Comparison of ENCODE assay signal across 8 cellular contexts in genomic region chr20:63230800-63231268, GRCh38. TPM values are rescaled to one million over a fixed set of nuclear protein-coding genes. Genes with fewer than 3 reads are reported as not detected.
DNase-seq lines count a peak whose midpoint lies in the region; ATAC-seq and TF ChIP-seq lines count a peak whose summit lies in the region.

No MANE protein-coding gene starts in this region.

- H3K27me3 ChIP-seq in mammary epithelial cell (ENCODE audit: insufficient read depth, low read length): peaks cover 7% of the 10 kb centered on the region

- CTCF ChIA-PET in mammary epithelial cell (lab: Charles Lee; ENCODE audit: low non-redundant PET): no interaction called here

- no peak overlapping the region for H3K27ac ChIP-seq in mammary epithelial cell (ENCODE audit: insufficient read depth, low read depth, low read length)

- peak; percentile 57 for TF ChIP-seq CTCF in AG09309 (IDR thresholded peaks at IDR 0.05; ENCODE audit: control insufficient read depth, insufficient read depth, low read depth, low read length, missing control alignments)
- TF ChIP-seq CTCF in mammary epithelial cell (conservative IDR thresholded peaks at IDR 0.05 in 1 of 2, IDR thresholded peaks at IDR 0.05 in 1 of 2; ENCODE audit: extremely low read depth in 1 of 2, insufficient read depth in 1 of 2, low read depth in 1 of 2, low read length in 2 of 2): peak in 1 of 2 donors; percentile 54
- TF ChIP-seq CTCF in type B pancreatic cell (conservative IDR thresholded peaks at IDR 0.05): peak; percentile 73

- BruUV-seq in mammary epithelial cell (replicated peaks; lab: Mats Ljungman, UMichigan): no TSS peak

- H3K4me1 ChIP-seq in mammary epithelial cell (ENCODE audit: insufficient read depth, low read length): no peaks in the 10 kb centered on the region

- H3K27ac Mint-ChIP-seq in type B pancreatic cell: no peak overlapping the region

- H3K4me3 ChIP-seq in AG09309 (ENCODE audit: control insufficient read depth, low read depth, low read length) (no peak overlapping the region), mammary epithelial cell (replicated peaks in 1 of 3; ENCODE audit: insufficient read depth in 1 of 3, low read depth in 2 of 3, low read length in 3 of 3) (no peak overlapping the region)

- H3K36me3 ChIP-seq in mammary epithelial cell (ENCODE audit: insufficient read depth, low read length): no peaks in the 10 kb centered on the region

- no peaks in the 10 kb centered on the region for H3K79me2 ChIP-seq in mammary epithelial cell (ENCODE audit: insufficient read depth, low read length)

- in situ Hi-C loops in mammary epithelial cell (cut with MboI; ENCODE audit: low sequenced_read_pairs in 2 of 2): no loop called here

- H3K36me3 Mint-ChIP-seq in type B pancreatic cell: no peaks in the 10 kb centered on the region

- H3K27me3 Mint-ChIP-seq in type B pancreatic cell: peaks cover 16% of the 10 kb centered on the region

- dilution Hi-C loops in mammary epithelial cell (cut with HindIII; ENCODE audit: low sequenced_read_pairs): no loop called here

- H3K9me3 ChIP-seq in mammary epithelial cell (replicated peaks; ENCODE audit: insufficient read depth, low read length): no peaks in the 10 kb centered on the region

- H2AFZ ChIP-seq in mammary epithelial cell (ENCODE audit: low read depth, low read length): no peak overlapping the region

- ATAC-seq in HG02588 (IDR thresholded peaks at IDR 0.05; ENCODE audit: unreplicated experiment): no peak

- H3K9ac ChIP-seq in mammary epithelial cell (ENCODE audit: insufficient read depth, low read length): no peak overlapping the region

- no peaks in the 10 kb centered on the region for H3K9me3 Mint-ChIP-seq in type B pancreatic cell

- DNase-seq in AG09309 (ENCODE audit: low read depth) (no peak), HuH-7.5 (ENCODE audit: low spot score) (peak; percentile 82), mammary epithelial cell (peak; percentile 42), kidney tubule cell (ENCODE audit: low spot score) (peak; percentile 71), type B pancreatic cell (ENCODE audit: extremely low spot score, unreplicated experiment) (no peak), SIG-M5 (lab: John Stamatoyannopoulos, UW) (no peak), activated gamma-delta T cell treated with Interleukin-2 at 50 U/mL for 16 hours (no peak)

- peaks cover 25% of the 10 kb centered on the region for H3K4me1 Mint-ChIP-seq in type B pancreatic cell (ENCODE audit: unreplicated experiment)

- no peaks in the 10 kb centered on the region for H4K20me1 ChIP-seq in mammary epithelial cell (ENCODE audit: insufficient read depth, low read length)

- intact Hi-C loops in mammary epithelial cell (cut with micrococcal nuclease): loop anchor here (1.0 to 5.0 kb wide), 3 partner anchors 42 to 174 kb away; partner anchors contain the start of gene ARFGAP1

- 35% methylated on average over 16 of the region's 17 CpGs for WGBS in mammary epithelial cell (ENCODE audit: low coverage, missing lambda C conversion rate)

- no peak overlapping the region for H3K4me2 ChIP-seq in mammary epithelial cell (ENCODE audit: insufficient read depth, low read depth, low read length)

- no peak overlapping the region for H3K4me3 Mint-ChIP-seq in type B pancreatic cell

RNA-seq across cellular contexts. Expression of gene BIRC7, which starts 4.9 kb away (rescaled TPM):
- total RNA-seq in mammary epithelial cell (not detected), type B pancreatic cell (ENCODE audit: low replicate concordance) (1.2 TPM in 1 of 2 replicates, not detected in the other)
- not detected for polyA plus RNA-seq in mammary epithelial cell
- not detected for polyA minus RNA-seq in mammary epithelial cell

RNA-seq across cellular contexts. Expression of gene YTHDF1, which starts 14.9 kb away (rescaled TPM):
- total RNA-seq in mammary epithelial cell (10 to 100 TPM; 30.3 to 40.4 TPM), type B pancreatic cell (ENCODE audit: low replicate concordance) (50.4 and 55.6 TPM in 2 replicates)
- 26.5 TPM for polyA plus RNA-seq in mammary epithelial cell
- polyA minus RNA-seq in mammary epithelial cell: 29.5 TPM

RNA-seq across cellular contexts. Expression of gene NKAIN4, which starts 23.4 kb away (rescaled TPM):
- total RNA-seq in mammary epithelial cell (under 1 TPM in 1 of 2 donors, not detected in 1; 0.28 TPM), type B pancreatic cell (ENCODE audit: low replicate concordance) (6.5 and 10.2 TPM in 2 replicates)
- not detected for polyA plus RNA-seq in mammary epithelial cell
- not detected for polyA minus RNA-seq in mammary epithelial cell

RNA-seq across cellular contexts. Expression of gene ARFGAP1, which starts 41.8 kb away (rescaled TPM):
- 10 to 100 TPM; 48.5 to 89.8 TPM for total RNA-seq in mammary epithelial cell
- 34.5 TPM for polyA plus RNA-seq in mammary epithelial cell
- 40.5 TPM for polyA minus RNA-seq in mammary epithelial cell
- 132 and 141 TPM in 2 replicates for total RNA-seq in type B pancreatic cell (ENCODE audit: low replicate concordance)

Comparison
In these comparisons a context has a peak if more than half of its experiments do, and no peak if none do; other contexts are left out.
1. DNase-seq: peak in HuH-7.5 (single experiment), mammary epithelial cell (single experiment) and kidney tubule cell (single experiment); none in AG09309 (single experiment), type B pancreatic cell (single experiment), SIG-M5 (single experiment) and activated gamma-delta T cell treated with Interleukin-2 at 50 U/mL for 16 hours (single experiment).